In the genomic region with DNA sequence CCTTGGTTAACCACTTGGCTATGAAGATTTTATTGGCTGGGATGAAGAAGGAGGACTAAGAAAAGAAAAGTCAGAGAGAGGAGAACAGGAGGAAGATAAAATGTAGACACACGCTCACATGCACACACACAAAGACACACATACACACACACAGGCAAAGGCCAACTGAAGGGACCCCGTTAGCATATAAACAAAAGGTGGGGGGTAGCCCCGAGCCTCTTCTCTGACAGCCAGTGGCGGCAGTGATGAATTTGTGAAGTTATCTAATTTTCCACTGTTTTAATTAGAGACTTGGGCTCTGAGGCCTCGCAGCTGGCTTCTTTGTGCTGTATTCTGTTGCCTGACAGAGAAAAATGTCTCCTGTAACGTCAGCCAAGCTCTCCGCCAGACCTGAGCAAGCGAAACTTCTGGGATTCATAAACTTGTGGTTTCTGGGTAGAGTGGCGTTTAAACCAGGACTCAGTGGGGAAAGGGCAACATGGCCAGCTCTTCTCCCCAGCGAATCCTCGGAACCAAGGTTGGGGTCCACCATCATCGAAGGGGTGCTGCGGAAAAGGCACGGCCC, we compare ENCODE assay signal across 1 cellular context.
TF ChIP-seq lines count a peak whose summit lies in the region.

No MANE protein-coding gene starts in this region.

TF ChIP-seq in HCT116, 20 proteins besides CTCF, POLR2A, EP300 and RAD21 (continued from another document):
- TF ChIP-seq, protein P1, sequence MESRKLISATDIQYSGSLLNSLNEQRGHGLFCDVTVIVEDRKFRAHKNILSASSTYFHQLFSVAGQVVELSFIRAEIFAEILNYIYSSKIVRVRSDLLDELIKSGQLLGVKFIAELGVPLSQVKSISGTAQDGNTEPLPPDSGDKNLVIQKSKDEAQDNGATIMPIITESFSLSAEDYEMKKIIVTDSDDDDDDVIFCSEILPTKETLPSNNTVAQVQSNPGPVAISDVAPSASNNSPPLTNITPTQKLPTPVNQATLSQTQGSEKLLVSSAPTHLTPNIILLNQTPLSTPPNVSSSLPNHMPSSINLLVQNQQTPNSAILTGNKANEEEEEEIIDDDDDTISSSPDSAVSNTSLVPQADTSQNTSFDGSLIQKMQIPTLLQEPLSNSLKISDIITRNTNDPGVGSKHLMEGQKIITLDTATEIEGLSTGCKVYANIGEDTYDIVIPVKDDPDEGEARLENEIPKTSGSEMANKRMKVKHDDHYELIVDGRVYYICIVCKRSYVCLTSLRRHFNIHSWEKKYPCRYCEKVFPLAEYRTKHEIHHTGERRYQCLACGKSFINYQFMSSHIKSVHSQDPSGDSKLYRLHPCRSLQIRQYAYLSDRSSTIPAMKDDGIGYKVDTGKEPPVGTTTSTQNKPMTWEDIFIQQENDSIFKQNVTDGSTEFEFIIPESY (IDR thresholded peaks at IDR 0.05; ENCODE audit: extremely low read depth, insufficient replicate concordance, low read length), result no peak
- TF ChIP-seq SRF (IDR thresholded peaks at IDR 0.05; ENCODE audit: low read depth), result no peak
- TF ChIP-seq EGR1 (IDR thresholded peaks at IDR 0.05; ENCODE audit: low read depth), result no peak
- TF ChIP-seq ZFX (IDR thresholded peaks at IDR 0.05), result no peak
- no peak for TF ChIP-seq EZH2 (IDR thresholded peaks at IDR 0.05)
- no peak for TF ChIP-seq SIN3A (IDR thresholded peaks at IDR 0.05; ENCODE audit: low read depth)
- no peak for TF ChIP-seq EZH2phosphoT487 (IDR thresholded peaks at IDR 0.05; ENCODE audit: borderline replicate concordance)
- TF ChIP-seq POLR2AphosphoS5 (IDR thresholded peaks at IDR 0.05; ENCODE audit: low read depth, low read length), result no peak
- no peak for TF ChIP-seq ELF1 (IDR thresholded peaks at IDR 0.05; ENCODE audit: borderline replicate concordance, low read depth)
